Comparison of ENCODE assay signal across 11 cellular contexts in the genomic region with DNA sequence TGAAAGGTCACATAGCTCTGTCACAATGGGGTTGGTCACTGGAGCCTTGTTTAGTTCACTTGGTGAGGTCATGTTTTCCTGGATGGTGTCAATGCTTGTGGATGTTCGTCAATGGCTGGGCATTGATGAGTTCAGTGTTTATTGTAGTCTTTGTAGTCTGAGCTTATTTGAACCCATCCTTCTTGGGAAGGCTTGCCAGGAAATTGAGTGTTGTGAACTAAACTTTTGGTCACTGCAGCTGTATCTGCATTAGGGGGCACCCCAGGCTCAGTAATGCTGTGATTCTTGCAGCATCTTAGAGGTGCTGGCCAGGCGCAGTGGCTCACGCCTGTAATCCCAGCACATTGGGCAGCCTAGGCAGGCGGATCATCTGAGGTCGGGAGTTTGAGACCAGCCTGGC. TPM values are rescaled to one million over a fixed set of nuclear protein-coding genes. Genes with fewer than 3 reads are reported as not detected.
DNase-seq lines count a peak whose midpoint lies in the region; ATAC-seq and TF ChIP-seq lines count a peak whose summit lies in the region.
"Had no signal": no experiment of that assay in that cellular context is flagged by ENCODE, and none has a peak within 500 bp of the region (broad histone marks: within the 10 kb centered on the region; RNA-seq: fewer than 3 reads in every experiment).

No MANE protein-coding gene starts in this region.

- H3K36me3 ChIP-seq in aorta (ENCODE audit: control insufficient read depth in 1 of 2, insufficient read depth in 2 of 2, low read length in 1 of 2): no peaks in the 10 kb centered on the region

- H3K27ac ChIP-seq in aorta (ENCODE audit: low read depth in 1 of 2, low read length in 2 of 2): no peak overlapping the region

- no peaks in the 10 kb centered on the region for H3K9me3 ChIP-seq in aorta (ENCODE audit: control insufficient read depth, low read length)

- intact Hi-C loops in aorta (cut with DNase I): no loop called here

- 46 to 53% methylated on average over 5 of the region's 5 CpGs for WGBS in aorta, 2 donors

- H3K27ac Mint-ChIP-seq in progenitor cell of endocrine pancreas: no peak overlapping the region
- H3K27ac Mint-ChIP-seq: activated naive CD4-positive, alpha-beta T cell treated with anti-CD3 and anti-CD28 coated beads, Interleukin-2, amount 50 U/mL, for 24 hours; mesothelial cell of epicardium; stimulated activated naive CD8-positive, alpha-beta T cell treated with anti-CD3 and anti-CD28 coated beads, Interleukin-15, amount 100 ng/mL, for 72 hours had no signal

- no peak overlapping the region for H3K4me3 Mint-ChIP-seq in progenitor cell of endocrine pancreas (ENCODE audit: low read depth)
- H3K4me3 Mint-ChIP-seq: activated naive CD4-positive, alpha-beta T cell treated with anti-CD3 and anti-CD28 coated beads, Interleukin-2, amount 50 U/mL, for 24 hours; mesothelial cell of epicardium; stimulated activated naive CD8-positive, alpha-beta T cell treated with anti-CD3 and anti-CD28 coated beads, Interleukin-15, amount 100 ng/mL, for 72 hours had no signal

- H3K9me3 Mint-ChIP-seq in progenitor cell of endocrine pancreas (ENCODE audit: low read depth): no peaks in the 10 kb centered on the region
- H3K9me3 Mint-ChIP-seq: activated naive CD4-positive, alpha-beta T cell treated with anti-CD3 and anti-CD28 coated beads, Interleukin-2, amount 50 U/mL, for 24 hours; mesothelial cell of epicardium; stimulated activated naive CD8-positive, alpha-beta T cell treated with anti-CD3 and anti-CD28 coated beads, Interleukin-15, amount 100 ng/mL, for 72 hours had no signal

- no peaks in the 10 kb centered on the region for H3K36me3 Mint-ChIP-seq in progenitor cell of endocrine pancreas (ENCODE audit: insufficient read depth)
- H3K36me3 Mint-ChIP-seq: mesothelial cell of epicardium had no signal

- in situ Hi-C loops in SK-MEL-5 (cut with HindIII; ENCODE audit: low pct_unique_long_range_greater_than_20kb, low sequenced_read_pairs): no loop called here

- no peaks in the 10 kb centered on the region for H3K4me1 ChIP-seq in aorta (ENCODE audit: control insufficient read depth in 1 of 2, insufficient read depth in 2 of 2, low read length in 2 of 2)

- no peak overlapping the region for H3K4me3 ChIP-seq in aorta (ENCODE audit: low read length in 2 of 2)

- H3K27me3 Mint-ChIP-seq in progenitor cell of endocrine pancreas: peaks cover 15% of the 10 kb centered on the region
- H3K27me3 Mint-ChIP-seq: activated naive CD4-positive, alpha-beta T cell treated with anti-CD3 and anti-CD28 coated beads, Interleukin-2, amount 50 U/mL, for 24 hours; stimulated activated naive CD8-positive, alpha-beta T cell treated with anti-CD3 and anti-CD28 coated beads, Interleukin-15, amount 100 ng/mL, for 72 hours had no signal

- ATAC-seq in aorta (ENCODE audit: low FRiP score) (no peak), GM21723 (IDR thresholded peaks at IDR 0.05; ENCODE audit: unreplicated experiment) (no peak)
- ATAC-seq: stimulated activated naive CD8-positive, alpha-beta T cell treated with anti-CD3 and anti-CD28 coated beads, Interleukin-15, amount 100 ng/mL, for 72 hours had no signal

- DNase-seq in DMS53 (lab: John Stamatoyannopoulos, UW) (peak; percentile 26), DMS53 treated with DMSO at 0.1 percent for 48 hours (lab: John Stamatoyannopoulos, UW; ENCODE audit: unreplicated experiment) (no peak), SK-MEL-5 (ENCODE audit: low read depth, low spot score) (peak; percentile 78), fibroblast of the conjunctiva (ENCODE audit: low read depth) (peak; percentile 26), progenitor cell of endocrine pancreas (ENCODE audit: low spot score, unreplicated experiment) (no peak), aorta (no peak), GF-D8 (lab: John Stamatoyannopoulos, UW) (no peak)
- DNase-seq: stimulated activated naive CD8-positive, alpha-beta T cell treated with anti-CD3 and anti-CD28 coated beads, Interleukin-15, amount 100 ng/mL, for 72 hours had no signal

- no peaks in the 10 kb centered on the region for H3K27me3 ChIP-seq in aorta (ENCODE audit: control insufficient read depth in 1 of 2, insufficient read depth in 2 of 2, low read length in 1 of 2)

- H3K4me1 Mint-ChIP-seq in progenitor cell of endocrine pancreas (ENCODE audit: low read depth): no peaks in the 10 kb centered on the region
- H3K4me1 Mint-ChIP-seq: activated naive CD4-positive, alpha-beta T cell treated with anti-CD3 and anti-CD28 coated beads, Interleukin-2, amount 50 U/mL, for 24 hours; mesothelial cell of epicardium; stimulated activated naive CD8-positive, alpha-beta T cell treated with anti-CD3 and anti-CD28 coated beads, Interleukin-15, amount 100 ng/mL, for 72 hours had no signal

- peak; percentile 41 for TF ChIP-seq CTCF in progenitor cell of endocrine pancreas (IDR thresholded peaks at IDR 0.05; ENCODE audit: unreplicated experiment)

RNA-seq across cellular contexts. Expression of gene BLOC1S3, which starts 22.0 kb away (rescaled TPM):
- total RNA-seq in SK-MEL-5 (2014; rRNA removed; shearing (Covaris generic)): 3.7 and 5.3 TPM in 2 replicates
- polyA plus RNA-seq in SK-MEL-5 (2015; cell fraction: cytosol; rRNA removed): 16.7 and 17.2 TPM in 2 replicates
- 9.9 and 20.3 TPM in 2 replicates for polyA plus RNA-seq in SK-MEL-5 (2015; cell fraction: nucleus; rRNA removed)
- total RNA-seq in progenitor cell of endocrine pancreas (8.7 and 9.1 TPM in 2 replicates), aorta (10 to 100 TPM in 1 of 2 donors, 1 to 10 TPM in 1; 7.5 to 12.2 TPM)
- polyA plus RNA-seq in aorta: 1 to 10 TPM; 2.9 to 5.3 TPM

RNA-seq across cellular contexts. Expression of gene TRAPPC6A, which starts 22.6 kb away (rescaled TPM):
- total RNA-seq in SK-MEL-5 (2014; rRNA removed; shearing (Covaris generic)): 22.1 and 22.3 TPM in 2 replicates
- polyA plus RNA-seq in SK-MEL-5 (2015; cell fraction: cytosol; rRNA removed): 25.4 and 43.3 TPM in 2 replicates
- 15.9 and 21.5 TPM in 2 replicates for polyA plus RNA-seq in SK-MEL-5 (2015; cell fraction: nucleus; rRNA removed)
- total RNA-seq in progenitor cell of endocrine pancreas (40.4 and 43.8 TPM in 2 replicates), aorta (10 to 100 TPM in 1 of 2 donors, 1 to 10 TPM in 1; 9.5 to 13.6 TPM)
- 10 to 100 TPM; 16.5 to 17.0 TPM for polyA plus RNA-seq in aorta

RNA-seq across cellular contexts. Expression of gene NKPD1, which starts 39.8 kb away (rescaled TPM):
- 0.03 TPM in 1 of 2 replicates, not detected in the other for total RNA-seq in SK-MEL-5 (2014; rRNA removed; shearing (Covaris generic))
- polyA plus RNA-seq in SK-MEL-5 (2015; cell fraction: cytosol; rRNA removed): not detected in 2 replicates
- polyA plus RNA-seq in SK-MEL-5 (2015; cell fraction: nucleus; rRNA removed): 0.93 and 1.2 TPM in 2 replicates
- total RNA-seq in progenitor cell of endocrine pancreas (0.34 and 0.53 TPM in 2 replicates), aorta (not detected)
- under 1 TPM in 1 of 2 donors, not detected in 1; 0.05 TPM for polyA plus RNA-seq in aorta

RNA-seq across cellular contexts. Expression of gene EXOC3L2, which starts 44.6 kb away (rescaled TPM):
- not detected in 2 replicates for total RNA-seq in SK-MEL-5 (2014; rRNA removed; shearing (Covaris generic))
- polyA plus RNA-seq in SK-MEL-5 (2015; cell fraction: cytosol; rRNA removed): not detected in 2 replicates
- not detected in 2 replicates for polyA plus RNA-seq in SK-MEL-5 (2015; cell fraction: nucleus; rRNA removed)
- total RNA-seq in progenitor cell of endocrine pancreas (not detected in 2 replicates), aorta (10 to 100 TPM; 10.8 to 13.9 TPM)
- polyA plus RNA-seq in aorta: under 1 TPM; 0.50 to 0.67 TPM

RNA-seq across cellular contexts. Expression of gene MARK4, which starts 50.5 kb away (rescaled TPM):
- 7.2 and 7.7 TPM in 2 replicates for total RNA-seq in SK-MEL-5 (2014; rRNA removed; shearing (Covaris generic))
- 22.4 and 28.5 TPM in 2 replicates for polyA plus RNA-seq in SK-MEL-5 (2015; cell fraction: cytosol; rRNA removed)
- polyA plus RNA-seq in SK-MEL-5 (2015; cell fraction: nucleus; rRNA removed): 8.8 and 10.0 TPM in 2 replicates
- total RNA-seq in progenitor cell of endocrine pancreas (57.5 and 60.4 TPM in 2 replicates), aorta (10 to 100 TPM; 40.3 to 40.4 TPM)
- polyA plus RNA-seq in aorta: 10 to 100 TPM in 1 of 2 donors, 1 to 10 TPM in 1; 6.0 to 15.7 TPM

Comparison
In these comparisons a context has a peak if more than half of its experiments do, and no peak if none do; other contexts are left out.
1. DNase-seq: peak in DMS53 (single experiment), SK-MEL-5 (single experiment) and fibroblast of the conjunctiva (single experiment); none in DMS53 treated with DMSO at 0.1 percent for 48 hours (single experiment), progenitor cell of endocrine pancreas (single experiment), aorta (0 of 2) and GF-D8 (single experiment).